17 cellular contexts compared by ENCODE assay signal in genomic region chr1:68608289-68608688, GRCh38.
A peak's percentile ranks its signal among the peaks of the same experiment; 100 is the strongest.
DNase-seq lines count a peak whose midpoint lies in the region; ATAC-seq and TF ChIP-seq lines count a peak whose summit lies in the region.
"Had no signal": no experiment of that assay in that cellular context is flagged by ENCODE, and none has a peak within 500 bp of the region (broad histone marks: within the 10 kb centered on the region; RNA-seq: fewer than 3 reads in every experiment).

No MANE protein-coding gene starts in this region.

- no peaks in the 10 kb centered on the region for H3K27me3 Mint-ChIP-seq in activated T-helper 17 cell treated with anti-CD3 and anti-CD28 coated beads, Interleukin-2, amount 50 U/mL, for 72 hours
- peaks cover 0 to 5% (median 0%) of the 10 kb centered on the region in 5 donors for H3K27me3 Mint-ChIP-seq in naive thymus-derived CD4-positive, alpha-beta T cell
- H3K27me3 Mint-ChIP-seq in stimulated activated memory B cell treated with anti-CD40 and anti-IgM and Interleukin-4, amounts not matched to agents 10 μg/mL and 1 μg/mL and 100 μg/mL, for 72 hours = no peaks in the 10 kb centered on the region
- H3K27me3 Mint-ChIP-seq: CD4-positive, alpha-beta memory T cell had no signal

- intact Hi-C loops in naive thymus-derived CD4-positive, alpha-beta T cell (cut with micrococcal nuclease) = no loop called here

- no peak overlapping the region for H3K27ac Mint-ChIP-seq in activated T-helper 17 cell treated with anti-CD3 and anti-CD28 coated beads, Interleukin-2, amount 50 U/mL, for 72 hours
- H3K27ac Mint-ChIP-seq in naive thymus-derived CD4-positive, alpha-beta T cell = no peak overlapping the region
- no peak overlapping the region for H3K27ac Mint-ChIP-seq in stimulated activated memory B cell treated with anti-CD40 and anti-IgM and Interleukin-4, amounts not matched to agents 10 μg/mL and 1 μg/mL and 100 μg/mL, for 72 hours
- H3K27ac Mint-ChIP-seq: CD4-positive, alpha-beta memory T cell; GM23338; HFFc6 had no signal

- no peaks in the 10 kb centered on the region for H3K27me3 ChIP-seq in naive thymus-derived CD4-positive, alpha-beta T cell (ENCODE audit: control insufficient read depth in 2 of 2, insufficient read depth in 2 of 2, low read length in 2 of 2)

- no peaks in the 10 kb centered on the region for H3K4me1 ChIP-seq in naive thymus-derived CD4-positive, alpha-beta T cell (ENCODE audit: control insufficient read depth in 2 of 2, insufficient read depth in 2 of 2, low read length in 2 of 2)
- H3K4me1 ChIP-seq: HAP-1 had no signal

- no peak for TF ChIP-seq CTCF in foreskin fibroblast (IDR thresholded peaks at IDR 0.05; ENCODE audit: low read depth, low read length)

- peaks cover 0 to 3% (median 3%) of the 10 kb centered on the region in 3 experiments for H3K9me3 ChIP-seq in naive thymus-derived CD4-positive, alpha-beta T cell (ENCODE audit: control insufficient read depth in 2 of 3, low read length in 3 of 3)
- H3K9me3 ChIP-seq: HAP-1 had no signal

- no peaks in the 10 kb centered on the region for H3K36me3 Mint-ChIP-seq in activated T-helper 17 cell treated with anti-CD3 and anti-CD28 coated beads, Interleukin-2, amount 50 U/mL, for 72 hours (ENCODE audit: low read depth)
- H3K36me3 Mint-ChIP-seq in naive thymus-derived CD4-positive, alpha-beta T cell = no peaks in the 10 kb centered on the region
- H3K36me3 Mint-ChIP-seq in stimulated activated memory B cell treated with anti-CD40 and anti-IgM and Interleukin-4, amounts not matched to agents 10 μg/mL and 1 μg/mL and 100 μg/mL, for 72 hours = no peaks in the 10 kb centered on the region
- H3K36me3 Mint-ChIP-seq: CD4-positive, alpha-beta memory T cell had no signal

- DNase-seq in naive thymus-derived CD4-positive, alpha-beta T cell = no peak
- DNase-seq in foreskin fibroblast = no peak
- DNase-seq: C1 segment of cervical spinal cord; Calu3; CD4-positive, alpha-beta memory T cell; COR-L47; DMS153; EL; GDM1; HFFc6 had no signal

- POLR2A ChIA-PET in naive thymus-derived CD4-positive, alpha-beta T cell (lab: Charles Lee) = no interaction called here

- H3K4me3 ChIP-seq in naive thymus-derived CD4-positive, alpha-beta T cell (ENCODE audit: low read length) = no peak overlapping the region
- no peak overlapping the region for H3K4me3 ChIP-seq in foreskin fibroblast (ENCODE audit: low read depth in 1 of 2, low read length in 2 of 2)
- H3K4me3 ChIP-seq: GM12878, GM23338, HAP-1 had no signal

- no peaks in the 10 kb centered on the region for H3K4me1 Mint-ChIP-seq in activated T-helper 17 cell treated with anti-CD3 and anti-CD28 coated beads, Interleukin-2, amount 50 U/mL, for 72 hours
- H3K4me1 Mint-ChIP-seq in naive thymus-derived CD4-positive, alpha-beta T cell = no peaks in the 10 kb centered on the region
- H3K4me1 Mint-ChIP-seq in stimulated activated memory B cell treated with anti-CD40 and anti-IgM and Interleukin-4, amounts not matched to agents 10 μg/mL and 1 μg/mL and 100 μg/mL, for 72 hours = no peaks in the 10 kb centered on the region
- H3K4me1 Mint-ChIP-seq: CD4-positive, alpha-beta memory T cell; GM23338 had no signal

- H3K36me3 ChIP-seq in naive thymus-derived CD4-positive, alpha-beta T cell (ENCODE audit: control insufficient read depth in 2 of 3, insufficient read depth in 3 of 3, low read length in 3 of 3) = no peaks in the 10 kb centered on the region
- H3K36me3 ChIP-seq: HAP-1 had no signal

- CTCF ChIA-PET in naive thymus-derived CD4-positive, alpha-beta T cell (lab: Charles Lee) = no interaction called here

- H3K4me3 Mint-ChIP-seq in activated T-helper 17 cell treated with anti-CD3 and anti-CD28 coated beads, Interleukin-2, amount 50 U/mL, for 72 hours = no peak overlapping the region
- H3K4me3 Mint-ChIP-seq in naive thymus-derived CD4-positive, alpha-beta T cell = no peak overlapping the region
- no peak overlapping the region for H3K4me3 Mint-ChIP-seq in stimulated activated memory B cell treated with anti-CD40 and anti-IgM and Interleukin-4, amounts not matched to agents 10 μg/mL and 1 μg/mL and 100 μg/mL, for 72 hours
- H3K4me3 Mint-ChIP-seq: CD4-positive, alpha-beta memory T cell; GM23338; HFFc6 had no signal

- ATAC-seq in activated T-helper 17 cell treated with anti-CD3 and anti-CD28 coated beads, Interleukin-2, amount 50 U/mL, for 72 hours (replicated peaks) = peak; percentile 14
- ATAC-seq in naive thymus-derived CD4-positive, alpha-beta T cell = peak; percentile 20
- ATAC-seq in stimulated activated memory B cell treated with anti-CD40 and anti-IgM and Interleukin-4, amounts not matched to agents 10 μg/mL and 1 μg/mL and 100 μg/mL, for 72 hours = peak; percentile 56
- no peak for ATAC-seq in HG02981 (IDR thresholded peaks at IDR 0.05; ENCODE audit: unreplicated experiment)
- no peak for ATAC-seq in GM18909 (IDR thresholded peaks at IDR 0.05; ENCODE audit: poor library complexity, unreplicated experiment)
- ATAC-seq: GM12878, GM23338 had no signal

- no peak overlapping the region for H3K27ac ChIP-seq in naive thymus-derived CD4-positive, alpha-beta T cell (ENCODE audit: low read depth, low read length)

- peaks cover 13% of the 10 kb centered on the region for H3K9me3 Mint-ChIP-seq in activated T-helper 17 cell treated with anti-CD3 and anti-CD28 coated beads, Interleukin-2, amount 50 U/mL, for 72 hours
- peaks cover 2 to 28% (median 8%) of the 10 kb centered on the region in 11 donors for H3K9me3 Mint-ChIP-seq in naive thymus-derived CD4-positive, alpha-beta T cell
- H3K9me3 Mint-ChIP-seq in stimulated activated memory B cell treated with anti-CD40 and anti-IgM and Interleukin-4, amounts not matched to agents 10 μg/mL and 1 μg/mL and 100 μg/mL, for 72 hours = peaks cover 3% of the 10 kb centered on the region
- H3K9me3 Mint-ChIP-seq: GM23338 had no signal

Comparison
In these comparisons a context has a peak if more than half of its experiments do, and no peak if none do; other contexts are left out.
1. ATAC-seq: peak in activated T-helper 17 cell treated with anti-CD3 and anti-CD28 coated beads, Interleukin-2, amount 50 U/mL, for 72 hours (single experiment), naive thymus-derived CD4-positive, alpha-beta T cell (single experiment) and stimulated activated memory B cell treated with anti-CD40 and anti-IgM and Interleukin-4, amounts not matched to agents 10 μg/mL and 1 μg/mL and 100 μg/mL, for 72 hours (single experiment); none in HG02981 (single experiment) and GM18909 (single experiment).